In the genomic region with DNA sequence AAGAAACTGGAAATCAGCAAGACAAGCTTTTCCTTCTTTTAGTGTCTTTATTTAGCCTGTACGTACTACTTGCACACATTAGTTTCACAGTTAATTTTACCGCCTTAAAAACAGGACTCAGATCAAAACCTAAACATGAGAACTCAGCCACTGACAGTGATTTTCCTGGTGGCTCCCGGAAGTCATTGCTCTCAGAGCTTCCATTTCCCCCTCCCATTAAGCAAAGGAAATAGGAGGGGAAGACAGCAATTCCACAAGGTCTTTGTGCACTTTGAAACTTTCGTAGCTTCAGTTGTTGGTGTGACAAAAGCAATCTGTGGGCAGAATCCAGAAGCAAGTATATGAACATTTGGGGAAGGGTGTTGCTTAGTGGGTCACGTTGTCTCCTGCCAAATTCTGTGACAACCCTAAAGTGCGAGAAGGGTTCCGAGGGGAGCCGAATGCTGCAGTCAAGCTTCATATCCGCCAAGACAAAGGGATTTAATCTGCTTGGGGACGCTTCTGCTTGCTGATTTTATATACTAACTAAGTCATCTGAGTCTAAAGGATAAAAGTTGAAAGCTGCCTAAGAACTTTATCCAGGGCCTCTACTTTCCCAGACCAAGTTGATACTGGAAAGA, we compare ENCODE assay signal across 1 cellular context.
TF ChIP-seq lines count a peak whose summit lies in the region.

No MANE protein-coding gene starts in this region.

TF ChIP-seq in endothelial cell of umbilical vein, 7 proteins besides CTCF, POLR2A, EP300 and RAD21:
- TF ChIP-seq MYC (IDR thresholded peaks at IDR 0.05; ENCODE audit: low read depth, low read length) (no peak), GATA2 (IDR thresholded peaks at IDR 0.05; ENCODE audit: insufficient read depth, insufficient read length, low read depth, low read length) (no peak), POLR2AphosphoS5 (IDR thresholded peaks at IDR 0.05; ENCODE audit: insufficient read depth, low read depth, low read length) (no peak), EZH2 (IDR thresholded peaks at IDR 0.05; ENCODE audit: borderline replicate concordance, low read depth, low read length, severe bottlenecking) (no peak), JUN (IDR thresholded peaks at IDR 0.05; ENCODE audit: borderline replicate concordance, insufficient read depth, insufficient read length, low read depth) (no peak), FOS (IDR thresholded peaks at IDR 0.05; ENCODE audit: borderline replicate concordance, insufficient read depth, low read length) (no peak)
- TF ChIP-seq, protein P1, sequence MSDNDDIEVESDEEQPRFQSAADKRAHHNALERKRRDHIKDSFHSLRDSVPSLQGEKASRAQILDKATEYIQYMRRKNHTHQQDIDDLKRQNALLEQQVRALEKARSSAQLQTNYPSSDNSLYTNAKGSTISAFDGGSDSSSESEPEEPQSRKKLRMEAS (IDR thresholded peaks at IDR 0.05; ENCODE audit: insufficient read depth, insufficient read length), result no peak
